ENCODE assay signal across 1 cellular context in the genomic region with DNA sequence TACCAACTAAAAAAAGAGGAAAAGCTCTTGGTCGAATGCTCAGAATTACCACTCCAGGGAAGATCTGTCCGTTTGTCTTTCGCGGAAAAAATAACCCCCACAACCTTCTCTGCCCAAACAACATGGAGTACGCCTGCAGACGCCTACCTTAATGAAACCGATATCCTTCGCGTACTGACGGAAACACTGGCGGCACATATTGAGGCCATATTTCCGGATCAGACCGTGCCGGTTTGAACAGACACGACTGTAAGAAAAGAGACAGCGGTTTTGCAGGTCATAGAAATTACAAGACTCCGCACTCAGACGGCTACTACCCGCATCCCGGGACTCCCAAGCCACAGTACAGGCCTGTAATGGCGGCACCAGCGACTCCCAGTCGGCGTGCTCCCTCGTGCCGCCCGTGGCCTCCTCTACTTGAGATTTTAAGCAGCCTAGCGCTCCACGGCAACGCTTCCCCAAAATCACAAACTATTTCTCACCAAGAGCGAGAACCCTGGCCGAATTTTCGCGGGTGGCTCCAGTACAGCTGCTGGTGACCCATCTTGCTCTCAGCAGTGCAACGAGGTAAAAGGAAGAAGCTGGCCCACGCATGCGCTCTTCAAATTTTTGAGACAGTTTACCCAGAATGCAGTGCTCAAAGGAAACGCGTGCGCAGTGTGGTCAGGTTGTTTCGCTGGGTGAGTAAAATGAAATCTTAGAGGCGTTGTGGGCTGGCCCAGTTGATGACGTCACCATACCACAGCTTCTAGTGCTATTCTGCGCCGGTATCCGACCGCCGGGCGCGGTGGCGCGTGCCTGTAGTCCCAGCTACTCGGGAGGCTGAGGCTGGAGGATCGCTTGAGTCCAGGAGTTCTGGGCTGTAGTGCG.
TF ChIP-seq lines count a peak whose summit lies in the region.

RPS29 (minus strand) TSS at position 578 of the 870 bp plus-strand sequence; CDS start at position 544, 34 bp downstream.

TF ChIP-seq in GM12878, 131 proteins besides CTCF, POLR2A, EP300 and RAD21 (continued from another document and continues in another):
- 0 out of 2 replicates have a peak, but pooled peaks have one; percentile 33 for TF ChIP-seq ZBTB11 (CRISPR knock-in tag; IDR thresholded peaks at IDR 0.05)
- no peak for TF ChIP-seq WRNIP1 (IDR thresholded peaks at IDR 0.05; ENCODE audit: borderline replicate concordance, low read depth, low read length)
- TF ChIP-seq TARDBP (IDR thresholded peaks at IDR 0.05; ENCODE audit: borderline replicate concordance), result no peak
- TF ChIP-seq SMARCA5 (IDR thresholded peaks at IDR 0.05), result peak; percentile 94; the same call in 1 of the 2 replicates
- TF ChIP-seq ESRRA (IDR thresholded peaks at IDR 0.05; ENCODE audit: low read length), result no peak
- peak; percentile 86 for TF ChIP-seq SREBF2 (IDR thresholded peaks at IDR 0.05; ENCODE audit: low read length)
- no peak for TF ChIP-seq SUZ12 (IDR thresholded peaks at IDR 0.05; ENCODE audit: unreplicated experiment)
- peak; percentile 65 for TF ChIP-seq RUNX3 (IDR thresholded peaks at IDR 0.05; ENCODE audit: low read length)
- no peak for TF ChIP-seq KDM1A (IDR thresholded peaks at IDR 0.05; ENCODE audit: borderline replicate concordance)
- no peak for TF ChIP-seq SRF (IDR thresholded peaks at IDR 0.05; ENCODE audit: low read depth in 2 of 2, low read length in 2 of 2)
- TF ChIP-seq, protein P1, sequence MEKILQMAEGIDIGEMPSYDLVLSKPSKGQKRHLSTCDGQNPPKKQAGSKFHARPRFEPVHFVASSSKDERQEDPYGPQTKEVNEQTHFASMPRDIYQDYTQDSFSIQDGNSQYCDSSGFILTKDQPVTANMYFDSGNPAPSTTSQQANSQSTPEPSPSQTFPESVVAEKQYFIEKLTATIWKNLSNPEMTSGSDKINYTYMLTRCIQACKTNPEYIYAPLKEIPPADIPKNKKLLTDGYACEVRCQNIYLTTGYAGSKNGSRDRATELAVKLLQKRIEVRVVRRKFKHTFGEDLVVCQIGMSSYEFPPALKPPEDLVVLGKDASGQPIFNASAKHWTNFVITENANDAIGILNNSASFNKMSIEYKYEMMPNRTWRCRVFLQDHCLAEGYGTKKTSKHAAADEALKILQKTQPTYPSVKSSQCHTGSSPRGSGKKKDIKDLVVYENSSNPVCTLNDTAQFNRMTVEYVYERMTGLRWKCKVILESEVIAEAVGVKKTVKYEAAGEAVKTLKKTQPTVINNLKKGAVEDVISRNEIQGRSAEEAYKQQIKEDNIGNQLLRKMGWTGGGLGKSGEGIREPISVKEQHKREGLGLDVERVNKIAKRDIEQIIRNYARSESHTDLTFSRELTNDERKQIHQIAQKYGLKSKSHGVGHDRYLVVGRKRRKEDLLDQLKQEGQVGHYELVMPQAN (conservative IDR thresholded peaks at IDR 0.05), result peak; percentile 89
- peak; percentile 94 for TF ChIP-seq CREB1 (IDR thresholded peaks at IDR 0.05; ENCODE audit: low read depth)
- peak; percentile 95 for TF ChIP-seq YY1 (IDR thresholded peaks at IDR 0.05; ENCODE audit: low read depth, low read length)
- no peak; the same call in 1 of the 2 replicates for TF ChIP-seq STAT3 (IDR thresholded peaks at IDR 0.05; ENCODE audit: low read depth, low read length)
- peak; percentile 59 for TF ChIP-seq MEF2B (IDR thresholded peaks at IDR 0.05; ENCODE audit: partially characterized antibody, poor library complexity, severe bottlenecking)
- no peak for TF ChIP-seq ZNF207 (IDR thresholded peaks at IDR 0.05; ENCODE audit: borderline replicate concordance)
- TF ChIP-seq ZBED1 (IDR thresholded peaks at IDR 0.05; ENCODE audit: borderline replicate concordance), result no peak
- TF ChIP-seq RB1 (IDR thresholded peaks at IDR 0.05; ENCODE audit: borderline replicate concordance), result peak; percentile 38; the same call in 1 of the 2 replicates
- no peak for TF ChIP-seq SIN3A (IDR thresholded peaks at IDR 0.05; ENCODE audit: low read depth, low read length)
- TF ChIP-seq ZNF622 (IDR thresholded peaks at IDR 0.05), result no peak
- no peak for TF ChIP-seq SREBF1 (IDR thresholded peaks at IDR 0.05; ENCODE audit: low read length)
- TF ChIP-seq PKNOX1 (IDR thresholded peaks at IDR 0.05), result no peak
- TF ChIP-seq, protein P2, sequence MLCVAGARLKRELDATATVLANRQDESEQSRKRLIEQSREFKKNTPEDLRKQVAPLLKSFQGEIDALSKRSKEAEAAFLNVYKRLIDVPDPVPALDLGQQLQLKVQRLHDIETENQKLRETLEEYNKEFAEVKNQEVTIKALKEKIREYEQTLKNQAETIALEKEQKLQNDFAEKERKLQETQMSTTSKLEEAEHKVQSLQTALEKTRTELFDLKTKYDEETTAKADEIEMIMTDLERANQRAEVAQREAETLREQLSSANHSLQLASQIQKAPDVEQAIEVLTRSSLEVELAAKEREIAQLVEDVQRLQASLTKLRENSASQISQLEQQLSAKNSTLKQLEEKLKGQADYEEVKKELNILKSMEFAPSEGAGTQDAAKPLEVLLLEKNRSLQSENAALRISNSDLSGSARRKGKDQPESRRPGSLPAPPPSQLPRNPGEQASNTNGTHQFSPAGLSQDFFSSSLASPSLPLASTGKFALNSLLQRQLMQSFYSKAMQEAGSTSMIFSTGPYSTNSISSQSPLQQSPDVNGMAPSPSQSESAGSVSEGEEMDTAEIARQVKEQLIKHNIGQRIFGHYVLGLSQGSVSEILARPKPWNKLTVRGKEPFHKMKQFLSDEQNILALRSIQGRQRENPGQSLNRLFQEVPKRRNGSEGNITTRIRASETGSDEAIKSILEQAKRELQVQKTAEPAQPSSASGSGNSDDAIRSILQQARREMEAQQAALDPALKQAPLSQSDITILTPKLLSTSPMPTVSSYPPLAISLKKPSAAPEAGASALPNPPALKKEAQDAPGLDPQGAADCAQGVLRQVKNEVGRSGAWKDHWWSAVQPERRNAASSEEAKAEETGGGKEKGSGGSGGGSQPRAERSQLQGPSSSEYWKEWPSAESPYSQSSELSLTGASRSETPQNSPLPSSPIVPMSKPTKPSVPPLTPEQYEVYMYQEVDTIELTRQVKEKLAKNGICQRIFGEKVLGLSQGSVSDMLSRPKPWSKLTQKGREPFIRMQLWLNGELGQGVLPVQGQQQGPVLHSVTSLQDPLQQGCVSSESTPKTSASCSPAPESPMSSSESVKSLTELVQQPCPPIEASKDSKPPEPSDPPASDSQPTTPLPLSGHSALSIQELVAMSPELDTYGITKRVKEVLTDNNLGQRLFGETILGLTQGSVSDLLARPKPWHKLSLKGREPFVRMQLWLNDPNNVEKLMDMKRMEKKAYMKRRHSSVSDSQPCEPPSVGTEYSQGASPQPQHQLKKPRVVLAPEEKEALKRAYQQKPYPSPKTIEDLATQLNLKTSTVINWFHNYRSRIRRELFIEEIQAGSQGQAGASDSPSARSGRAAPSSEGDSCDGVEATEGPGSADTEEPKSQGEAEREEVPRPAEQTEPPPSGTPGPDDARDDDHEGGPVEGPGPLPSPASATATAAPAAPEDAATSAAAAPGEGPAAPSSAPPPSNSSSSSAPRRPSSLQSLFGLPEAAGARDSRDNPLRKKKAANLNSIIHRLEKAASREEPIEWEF (IDR thresholded peaks at IDR 0.05; ENCODE audit: insufficient replicate concordance, low read depth, low read length), result no peak
- TF ChIP-seq EED (IDR thresholded peaks at IDR 0.05; ENCODE audit: low read depth), result no peak
- TF ChIP-seq ZNF687 (IDR thresholded peaks at IDR 0.05), result peak; percentile 85
- TF ChIP-seq NR2C1 (IDR thresholded peaks at IDR 0.05), result no peak
- peak; percentile 97 for TF ChIP-seq JUND (IDR thresholded peaks at IDR 0.05; ENCODE audit: low read depth, low read length)
- no peak; the same call in 1 of the 2 replicates for TF ChIP-seq GATAD2B (conservative IDR thresholded peaks at IDR 0.05; ENCODE audit: low read depth)
- TF ChIP-seq SMC3 (IDR thresholded peaks at IDR 0.05; ENCODE audit: borderline replicate concordance, low read length), result no peak
- no peak for TF ChIP-seq ZSCAN29 (IDR thresholded peaks at IDR 0.05)
- no peak; the same call in 1 of the 2 replicates for TF ChIP-seq GABPA (IDR thresholded peaks at IDR 0.05; ENCODE audit: low read depth)
- no peak for TF ChIP-seq IRF3 (IDR thresholded peaks at IDR 0.05)
- TF ChIP-seq SP1 (IDR thresholded peaks at IDR 0.05; ENCODE audit: low read depth, low read length), result no peak
- TF ChIP-seq BRCA1 (IDR thresholded peaks at IDR 0.05; ENCODE audit: low read depth, low read length), result peak; percentile 61; the same call in 1 of the 2 replicates
- TF ChIP-seq ATF2 (IDR thresholded peaks at IDR 0.05; ENCODE audit: low read length), result peak; percentile 89
